8 cellular contexts compared by ENCODE assay signal in genomic region chr1:37478451-37478871, GRCh38. TPM values are rescaled to one million over a fixed set of nuclear protein-coding genes. Genes with fewer than 3 reads are reported as not detected.
A peak's percentile ranks its signal among the peaks of the same experiment; 100 is the strongest.
DNase-seq lines count a peak whose midpoint lies in the region; ATAC-seq, FAIRE-seq and TF ChIP-seq lines count a peak whose summit lies in the region.

No MANE protein-coding gene starts in this region.

- peaks cover 10% of the 10 kb centered on the region; the same call in 1 of the 2 replicates for H4K20me1 ChIP-seq in DOHH2 (ENCODE audit: control insufficient read depth, insufficient read depth, low read depth, low read length)
- peaks cover 53% of the 10 kb centered on the region for H4K20me1 ChIP-seq in OCI-LY3 (ENCODE audit: insufficient read depth, low read length)
- peaks cover 75% of the 10 kb centered on the region for H4K20me1 ChIP-seq in astrocyte (ENCODE audit: insufficient read depth, low read length)

- peak overlapping the region; percentile 95 for H3K4me3 ChIP-seq in DOHH2 (ENCODE audit: low read length)
- H3K4me3 ChIP-seq in OCI-LY3 (ENCODE audit: low read length) = peak overlapping the region; percentile 94
- H3K4me3 ChIP-seq in astrocyte (ENCODE audit: insufficient read depth, low read depth, low read length) = peak overlapping the region; percentile 56
- H3K4me3 ChIP-seq in naive thymus-derived CD4-positive, alpha-beta T cell (ENCODE audit: low read length) = peak overlapping the region; percentile 87
- no peak overlapping the region for H3K4me3 ChIP-seq in endodermal cell (ENCODE audit: low read length)
- H3K4me3 ChIP-seq in Caco-2 (ENCODE audit: low read depth, low read length) = no peak overlapping the region

- TF ChIP-seq CTCF in DOHH2 (IDR thresholded peaks at IDR 0.05; ENCODE audit: low read depth, low read length, poor library complexity, severe bottlenecking) (no peak), OCI-LY3 (IDR thresholded peaks at IDR 0.05; ENCODE audit: low read depth, low read length) (no peak), astrocyte (IDR thresholded peaks at IDR 0.05; ENCODE audit: insufficient read depth, low read depth, low read length) (no peak), endodermal cell (conservative IDR thresholded peaks at IDR 0.05) (no peak), Caco-2 (IDR thresholded peaks at IDR 0.05; ENCODE audit: insufficient read depth in 1 of 2, low read depth in 1 of 2, low read length in 1 of 2, severe bottlenecking in 1 of 2, unreplicated experiment in 1 of 2) (no peak)

- peaks cover 29% of the 10 kb centered on the region for H3K4me1 Mint-ChIP-seq in astrocyte (ENCODE audit: low read depth, unreplicated experiment)
- H3K4me1 Mint-ChIP-seq in naive thymus-derived CD4-positive, alpha-beta T cell = peaks cover 26 to 49% (median 39%) of the 10 kb centered on the region in 7 donors
- H3K4me1 Mint-ChIP-seq in endodermal cell = peaks cover 24% of the 10 kb centered on the region
- H3K4me1 Mint-ChIP-seq in Caco-2 (ENCODE audit: low read depth, unreplicated experiment) = no peaks in the 10 kb centered on the region

- no TSS peak for BruUV-seq in Caco-2 (replicated peaks; lab: Mats Ljungman, UMichigan)

- H3K36me3 ChIP-seq in DOHH2 (ENCODE audit: control insufficient read depth, low read length) = peaks cover 85% of the 10 kb centered on the region
- peaks cover 76% of the 10 kb centered on the region for H3K36me3 ChIP-seq in OCI-LY3 (replicated peaks; ENCODE audit: low read depth, low read length)
- peaks cover 30% of the 10 kb centered on the region for H3K36me3 ChIP-seq in astrocyte (ENCODE audit: insufficient read depth, low read length)
- peaks cover 16 to 63% (median 39%) of the 10 kb centered on the region in 3 experiments for H3K36me3 ChIP-seq in naive thymus-derived CD4-positive, alpha-beta T cell (ENCODE audit: control insufficient read depth in 2 of 3, insufficient read depth in 3 of 3, low read length in 3 of 3)
- H3K36me3 ChIP-seq in endodermal cell (ENCODE audit: control insufficient read depth, insufficient read depth, low read length) = peaks cover 25% of the 10 kb centered on the region
- no peaks in the 10 kb centered on the region; the same call in 1 of the 2 replicates for H3K36me3 ChIP-seq in Caco-2 (ENCODE audit: control insufficient read depth, insufficient read depth, low read length)

- peak overlapping the region; percentile 82 for H3K4me2 ChIP-seq in DOHH2 (ENCODE audit: low read length)
- peak overlapping the region; percentile 99 for H3K4me2 ChIP-seq in OCI-LY3 (ENCODE audit: low read length)
- H3K4me2 ChIP-seq in astrocyte (ENCODE audit: low read length) = peak overlapping the region; percentile 100

- H3K36me3 Mint-ChIP-seq in astrocyte (ENCODE audit: low read depth, unreplicated experiment) (peaks cover 9% of the 10 kb centered on the region), endodermal cell (ENCODE audit: low read depth) (peaks cover 22% of the 10 kb centered on the region), Caco-2 (ENCODE audit: insufficient read depth, unreplicated experiment) (peaks cover 23% of the 10 kb centered on the region)
- H3K36me3 Mint-ChIP-seq in naive thymus-derived CD4-positive, alpha-beta T cell = peaks cover 6 to 64% (median 13%) of the 10 kb centered on the region in 5 donors

- POLR2A ChIA-PET in naive thymus-derived CD4-positive, alpha-beta T cell (lab: Charles Lee) = interaction anchor here (0.8 to 9.1 kb wide), 11 partner anchors 8 to 381 kb away, joined by 3 to 90 read pairs (median 7); partner anchors contain the start of genes MEAF6, MTF1 and SNIP1
- POLR2A ChIA-PET in Caco-2 (lab: Charles Lee) = interaction anchor here (0.6 kb wide), 1 partner anchor 209 kb away, joined by 3 read pairs; no protein-coding TSS in a partner anchor

- WGBS in endodermal cell (ENCODE audit: insufficient coverage in 1 of 2, insufficient read length in 1 of 2), 2 experiments = 92 to 96% methylated on average over 8 of the region's 8 CpGs

- peak overlapping the region; percentile 89 for H3K4me3 Mint-ChIP-seq in astrocyte (ENCODE audit: unreplicated experiment)
- H3K4me3 Mint-ChIP-seq in naive thymus-derived CD4-positive, alpha-beta T cell = peak overlapping the region; percentile 91 to 99 (median 96)
- H3K4me3 Mint-ChIP-seq in endodermal cell = no peak overlapping the region
- H3K4me3 Mint-ChIP-seq in Caco-2 (ENCODE audit: unreplicated experiment) = no peak overlapping the region

- H3K27me3 ChIP-seq in DOHH2 (ENCODE audit: control insufficient read depth, low read length) (0 out of 2 replicates have a peak, but pooled peaks cover 7% of the 10 kb centered on the region), OCI-LY3 (ENCODE audit: low read depth, low read length) (peaks cover 4% of the 10 kb centered on the region; the same call in 1 of the 2 replicates), astrocyte (ENCODE audit: insufficient read depth, low read length) (no peaks in the 10 kb centered on the region), endodermal cell (ENCODE audit: control insufficient read depth, insufficient read depth, low read length, poor library complexity, severe bottlenecking) (peaks cover 6% of the 10 kb centered on the region), Caco-2 (replicated peaks; ENCODE audit: control insufficient read depth, insufficient read depth, low read length) (no peaks in the 10 kb centered on the region)
- no peaks in the 10 kb centered on the region for H3K27me3 ChIP-seq in naive thymus-derived CD4-positive, alpha-beta T cell (ENCODE audit: control insufficient read depth in 2 of 2, insufficient read depth in 2 of 2, low read length in 2 of 2)

- DNase-seq in astrocyte (ENCODE audit: low read depth) = peak; percentile 76
- DNase-seq in naive thymus-derived CD4-positive, alpha-beta T cell = peak in 3 of 9 donors; percentile 33 to 56 (median 42)
- DNase-seq in endodermal cell = no peak
- DNase-seq in Caco-2 = no peak
- DNase-seq in hepatic stellate cell (ENCODE audit: low spot score) = no peak

- H3K27ac Mint-ChIP-seq in astrocyte (ENCODE audit: unreplicated experiment) (peak overlapping the region; percentile 89), endodermal cell (no peak overlapping the region), Caco-2 (ENCODE audit: unreplicated experiment) (no peak overlapping the region)
- peak overlapping the region; percentile 96 to 99 (median 98) for H3K27ac Mint-ChIP-seq in naive thymus-derived CD4-positive, alpha-beta T cell

- H3K9me3 ChIP-seq in DOHH2 (ENCODE audit: control insufficient read depth, insufficient read depth, low read length) = no peaks in the 10 kb centered on the region
- no peaks in the 10 kb centered on the region for H3K9me3 ChIP-seq in OCI-LY3 (ENCODE audit: insufficient read depth, low read length)
- H3K9me3 ChIP-seq in astrocyte (ENCODE audit: insufficient read depth, low read depth, low read length) = no peaks in the 10 kb centered on the region
- no peaks in the 10 kb centered on the region for H3K9me3 ChIP-seq in naive thymus-derived CD4-positive, alpha-beta T cell (ENCODE audit: control insufficient read depth in 2 of 3, low read length in 3 of 3)
- no peaks in the 10 kb centered on the region for H3K9me3 ChIP-seq in endodermal cell (ENCODE audit: control insufficient read depth, low read length)
- H3K9me3 ChIP-seq in Caco-2 = no peaks in the 10 kb centered on the region

- CTCF ChIA-PET in naive thymus-derived CD4-positive, alpha-beta T cell (lab: Charles Lee) = interaction anchor here (0.6 to 8.9 kb wide), 6 partner anchors 8 to 37 kb away, joined by 3 to 103 read pairs (median 4); no protein-coding TSS in a partner anchor
- CTCF ChIA-PET in Caco-2 (lab: Charles Lee) = interaction anchor here (0.5 to 2.0 kb wide), 2 partner anchors 9 to 19 kb away, joined by 3 to 7 read pairs; no protein-coding TSS in a partner anchor

- intact Hi-C loops in naive thymus-derived CD4-positive, alpha-beta T cell (cut with micrococcal nuclease) = loop anchor here (5.0 to 10.0 kb wide), 6 partner anchors 119 to 1379 kb away; partner anchors contain the start of genes FHL3 (in 1 of the 2), GNL2 (in 1 of the 2), MAP7D1 (in 1 of the 2) and MRPS15 (in 1 of the 2)
- intact Hi-C loops in Caco-2 (cut with micrococcal nuclease; ENCODE audit: unreplicated experiment) = no loop called here

- H2AFZ ChIP-seq in OCI-LY3 (ENCODE audit: low read depth, low read length) (no peak overlapping the region), astrocyte (ENCODE audit: low read depth, low read length) (no peak overlapping the region)

- H3K27me3 Mint-ChIP-seq in astrocyte (ENCODE audit: low read depth, unreplicated experiment) = no peaks in the 10 kb centered on the region
- no peaks in the 10 kb centered on the region for H3K27me3 Mint-ChIP-seq in naive thymus-derived CD4-positive, alpha-beta T cell
- H3K27me3 Mint-ChIP-seq in endodermal cell (ENCODE audit: insufficient read depth) = peaks cover 6% of the 10 kb centered on the region
- H3K27me3 Mint-ChIP-seq in Caco-2 (ENCODE audit: insufficient read depth, unreplicated experiment) = no peaks in the 10 kb centered on the region

- H3K4me1 ChIP-seq in DOHH2 (ENCODE audit: control insufficient read depth, low read length) = peaks cover 52% of the 10 kb centered on the region
- H3K4me1 ChIP-seq in OCI-LY3 (ENCODE audit: low read length) = peaks cover 27% of the 10 kb centered on the region
- peaks cover 66% of the 10 kb centered on the region for H3K4me1 ChIP-seq in astrocyte (ENCODE audit: insufficient read depth, low read length)
- H3K4me1 ChIP-seq in naive thymus-derived CD4-positive, alpha-beta T cell (ENCODE audit: control insufficient read depth in 2 of 2, insufficient read depth in 2 of 2, low read length in 2 of 2) = peaks cover 26% of the 10 kb centered on the region in 2 donors
- H3K4me1 ChIP-seq in endodermal cell (ENCODE audit: control insufficient read depth, insufficient read depth, low read length) = peaks cover 16% of the 10 kb centered on the region
- peaks cover 26% of the 10 kb centered on the region for H3K4me1 ChIP-seq in Caco-2

- no peak for FAIRE-seq in astrocyte (lab: Jason Lieb, UNC)

- ATAC-seq in naive thymus-derived CD4-positive, alpha-beta T cell = peak; percentile 9
- ATAC-seq in HG02938 (IDR thresholded peaks at IDR 0.05; ENCODE audit: unreplicated experiment) = no peak

- no peaks in the 10 kb centered on the region for H3K9me2 ChIP-seq in DOHH2 (replicated peaks; ENCODE audit: control insufficient read depth, low read length)

- H3K9me3 Mint-ChIP-seq in astrocyte (ENCODE audit: unreplicated experiment) (no peaks in the 10 kb centered on the region), endodermal cell (no peaks in the 10 kb centered on the region), Caco-2 (ENCODE audit: unreplicated experiment) (no peaks in the 10 kb centered on the region)
- no peaks in the 10 kb centered on the region for H3K9me3 Mint-ChIP-seq in naive thymus-derived CD4-positive, alpha-beta T cell

- H3K27ac ChIP-seq in DOHH2 (ENCODE audit: low read depth, low read length) (peak overlapping the region; percentile 85), OCI-LY3 (ENCODE audit: low read length) (peak overlapping the region; percentile 98), astrocyte (ENCODE audit: low read depth, low read length) (peak overlapping the region; percentile 96), endodermal cell (ENCODE audit: low read depth, low read length) (no peak overlapping the region)
- peak overlapping the region; percentile 95 for H3K27ac ChIP-seq in naive thymus-derived CD4-positive, alpha-beta T cell (ENCODE audit: low read depth, low read length)

- H3K79me2 ChIP-seq in DOHH2 (ENCODE audit: control insufficient read depth, low read length) (peaks cover 61% of the 10 kb centered on the region), OCI-LY3 (ENCODE audit: low read length) (peaks cover 77% of the 10 kb centered on the region), astrocyte (ENCODE audit: insufficient read depth, low read length) (peaks cover 82% of the 10 kb centered on the region)

- peaks cover 19% of the 10 kb centered on the region for H3F3A ChIP-seq in DOHH2 (ENCODE audit: control insufficient read depth, insufficient read depth)

- H3K9ac ChIP-seq in OCI-LY3 (ENCODE audit: low read length) (peak overlapping the region; percentile 87), astrocyte (ENCODE audit: low read length) (peak overlapping the region; percentile 92), endodermal cell (ENCODE audit: extremely low read depth, low read length, poor library complexity, severe bottlenecking) (no peak overlapping the region)

RNA-seq across cellular contexts. Expression of gene ZC3H12A, which starts 4.1 kb away (rescaled TPM):
- 12.1 and 12.6 TPM in 2 replicates for total RNA-seq in astrocyte
- total RNA-seq in naive thymus-derived CD4-positive, alpha-beta T cell = 100 to 1,000 TPM in 2 of 5 experiments, 10 to 100 TPM in 3; 35.0 to 122 (median 46.7) TPM
- polyA plus RNA-seq in naive thymus-derived CD4-positive, alpha-beta T cell = 1 to 10 TPM; 4.4 to 4.7 TPM
- 1 to 10 TPM; 5.5 to 5.8 TPM for total RNA-seq in endodermal cell
- polyA plus RNA-seq in endodermal cell (2013, experiment 1 of 2) = 3.2 TPM
- polyA plus RNA-seq in endodermal cell (2013, experiment 2 of 2) = 2.4 TPM
- 4.7 and 4.9 TPM in 2 replicates for total RNA-seq in Caco-2 (2022)

RNA-seq across cellular contexts. Expression of gene MEAF6, which starts 36.1 kb away (rescaled TPM):
- total RNA-seq in astrocyte (49.0 and 49.1 TPM in 2 replicates), endodermal cell (10 to 100 TPM; 50.4 to 51.7 TPM), Caco-2 (2022) (36.8 and 38.3 TPM in 2 replicates)
- 10 to 100 TPM; 45.0 to 89.5 (median 57.7) TPM for total RNA-seq in naive thymus-derived CD4-positive, alpha-beta T cell
- polyA plus RNA-seq in naive thymus-derived CD4-positive, alpha-beta T cell = 100 to 1,000 TPM; 117 to 138 TPM
- polyA plus RNA-seq in endodermal cell (2013, experiment 1 of 2) = 79.9 TPM
- polyA plus RNA-seq in endodermal cell (2013, experiment 2 of 2) = 75.2 TPM

Comparison
In these comparisons a context has a peak if more than half of its experiments do, and no peak if none do; other contexts are left out.
1. H3K4me3 ChIP-seq: peak in DOHH2 (single experiment), OCI-LY3 (single experiment), astrocyte (single experiment) and naive thymus-derived CD4-positive, alpha-beta T cell (single experiment); none in endodermal cell (single experiment) and Caco-2 (single experiment).
2. H3K27ac Mint-ChIP-seq: peak in astrocyte (single experiment) and naive thymus-derived CD4-positive, alpha-beta T cell (9 of 9); none in endodermal cell (single experiment) and Caco-2 (single experiment).
3. H3K4me3 Mint-ChIP-seq: peak in astrocyte (single experiment) and naive thymus-derived CD4-positive, alpha-beta T cell (10 of 10); none in endodermal cell (single experiment) and Caco-2 (single experiment).
4. Peak in every context shown above with its lines, with median percentiles within 50 percentile points of each other: H3K4me2 ChIP-seq.